ENCODE assay signal across 31 cellular contexts in the genomic region with DNA sequence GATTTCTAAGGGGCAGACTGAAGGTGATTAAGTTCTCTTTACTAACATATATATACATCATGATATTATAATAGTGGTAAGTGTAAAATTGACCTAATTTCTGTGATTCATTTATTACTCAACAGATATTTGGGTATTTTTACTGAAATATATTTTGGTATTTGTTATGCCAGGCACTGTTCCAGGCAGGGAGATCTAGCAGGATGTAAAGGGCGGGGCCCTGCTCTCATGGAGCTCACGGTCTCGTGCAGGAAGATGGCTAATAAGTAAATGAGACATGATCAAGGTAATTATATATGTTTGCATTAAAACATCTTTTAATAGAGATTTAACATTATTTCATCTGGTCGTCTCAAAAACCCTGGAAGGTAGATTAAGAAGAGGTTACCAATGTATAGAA. TPM values are rescaled to one million over a fixed set of nuclear protein-coding genes. Genes with fewer than 3 reads are reported as not detected.
DNase-seq lines count a peak whose midpoint lies in the region; ATAC-seq and TF ChIP-seq lines count a peak whose summit lies in the region.
"Had no signal": no experiment of that assay in that cellular context is flagged by ENCODE, and none has a peak within 500 bp of the region (broad histone marks: within the 10 kb centered on the region; RNA-seq: fewer than 3 reads in every experiment).

No MANE protein-coding gene starts in this region.

- H3K27ac ChIP-seq in IMR-90 (ENCODE audit: insufficient read depth, low read length) (no peak overlapping the region), coronary artery (peak overlapping the region in 1 of 2 donors; percentile 50)
- H3K27ac ChIP-seq: BLaER1, upper lobe of left lung had no signal

- H3K4me3 ChIP-seq in AG10803 (ENCODE audit: low read length) = no peak overlapping the region
- no peak overlapping the region for H3K4me3 ChIP-seq in IMR-90 (ENCODE audit: insufficient read depth, low read depth, low read length)
- H3K4me3 ChIP-seq in fibroblast of mammary gland (ENCODE audit: control insufficient read depth, low read depth, low read length) = no peak overlapping the region
- H3K4me3 ChIP-seq in coronary artery = no peak overlapping the region
- H3K4me3 ChIP-seq: BLaER1, HAP-1, K562, Peyer's patch, upper lobe of left lung had no signal

- no peak for TF ChIP-seq POLR2A in IMR-90 (IDR thresholded peaks at IDR 0.05; ENCODE audit: low read depth, low read length)

- no peak overlapping the region for H3K56ac ChIP-seq in IMR-90 (ENCODE audit: extremely low read depth, insufficient read depth, low read length)

- no peak overlapping the region for H3K23ac ChIP-seq in IMR-90 (ENCODE audit: low read depth, low read length)

- no peak overlapping the region for H2AFZ ChIP-seq in IMR-90 (replicated peaks; ENCODE audit: low read length, poor library complexity)

- CTCF ChIA-PET in IMR-90 (lab: Yijun Ruan, JAX) = no interaction called here

- H2AK9ac ChIP-seq in IMR-90 (replicated peaks; ENCODE audit: low read depth, low read length, poor library complexity) = no peak overlapping the region

- H4K91ac ChIP-seq in IMR-90 (ENCODE audit: insufficient read depth, low read depth, low read length) = no peak overlapping the region

- in situ Hi-C loops in IMR-90 (cut with MboI; ENCODE audit: low sequenced_read_pairs) = no loop called here

- no peak overlapping the region for H3K4ac ChIP-seq in IMR-90 (ENCODE audit: low read depth, low read length)

- no peak overlapping the region for H2BK15ac ChIP-seq in IMR-90 (ENCODE audit: low read depth, low read length)

- H2BK5ac ChIP-seq in IMR-90 (ENCODE audit: low read depth, low read length, poor library complexity, severe bottlenecking) = no peak overlapping the region

- no peak overlapping the region for H4K8ac ChIP-seq in IMR-90 (ENCODE audit: low read depth in 2 of 2, low read length in 2 of 2)

- WGBS in IMR-90 (ENCODE audit: extremely low coverage in 2 of 2, insufficient read length in 1 of 2), 2 experiments = no CpG with 5 or more reads among the region's 4 CpGs

- POLR2A ChIA-PET in IMR-90 (lab: Charles Lee; ENCODE audit: unreplicated experiment) = interaction anchor here (0.6 kb wide), 1 partner anchor 29 kb away, joined by 4 read pairs; no protein-coding TSS in a partner anchor

- H2AK5ac ChIP-seq in IMR-90 (ENCODE audit: low read depth, low read length) = no peak overlapping the region

- no peak for TF ChIP-seq RAD21 in IMR-90 (IDR thresholded peaks at IDR 0.05; ENCODE audit: low read length)

- no peak overlapping the region for H3K9ac ChIP-seq in IMR-90 (ENCODE audit: low read depth, low read length)
- H3K9ac ChIP-seq: BLaER1 had no signal

- H3K79me1 ChIP-seq in IMR-90 (ENCODE audit: low read depth in 1 of 2, low read length in 2 of 2) = no peaks in the 10 kb centered on the region

- no peaks in the 10 kb centered on the region; the same call in 1 of the 2 replicates for H3K9me1 ChIP-seq in IMR-90 (ENCODE audit: insufficient read depth, low read length)

- no TSS peak for BruUV-seq in IMR-90 (replicated peaks; lab: Mats Ljungman, UMichigan)

- dilution Hi-C loops in IMR-90 (cut with HindIII; ENCODE audit: low sequenced_read_pairs, unreplicated experiment) = no loop called here

- H3K36me3 ChIP-seq in IMR-90 (ENCODE audit: control insufficient read depth, insufficient read depth, low read length) = no peaks in the 10 kb centered on the region
- H3K36me3 ChIP-seq: BLaER1, HAP-1, Peyer's patch, upper lobe of left lung had no signal

- no peak overlapping the region for H3K4me2 ChIP-seq in IMR-90 (ENCODE audit: low read depth, low read length)
- H3K4me2 ChIP-seq: BLaER1 had no signal

- H3K27me3 ChIP-seq in IMR-90 (ENCODE audit: control insufficient read depth, insufficient read depth, low read length) = peaks cover 2% of the 10 kb centered on the region; the same call in 1 of the 2 replicates
- H3K27me3 ChIP-seq: BLaER1, Peyer's patch, upper lobe of left lung had no signal

- H2BK120ac ChIP-seq in IMR-90 (ENCODE audit: low read depth, low read length) = no peak overlapping the region

- DNase-seq in AG10803 (ENCODE audit: low read depth) (peak; percentile 26), IMR-90 (peak; percentile 25), fibroblast of mammary gland (ENCODE audit: low read depth) (peak; percentile 71), lung microvascular endothelial cell (ENCODE audit: low read depth in 2 of 2) (peak; percentile 42 to 66), GDM1 (lab: John Stamatoyannopoulos, UW) (no peak), coronary artery (ENCODE audit: low spot score) (no peak)
- DNase-seq: ACHN; activated CD4-positive, CD25-positive, alpha-beta regulatory T cell; activated naive CD4-positive, alpha-beta T cell treated with anti-CD3 and anti-CD28 coated beads, Interleukin-2, amount 10 ng/mL, durations not matched to agents 7 days and 5 days; activated T-cell treated with anti-CD3 and anti-CD28 coated beads, Interleukin-2, amount 50 U/mL, for 72 hours; anterior cingulate cortex; GF-D8; head of caudate nucleus; MM.1S; naive thymus-derived CD4-positive, alpha-beta T cell; NCI-H1417 treated with DMSO at 0.1 percent for 48 hours; NCI-H2081; NCI-H2227 treated with DMSO at 0.1 percent for 48 hours; NCI-H526 treated with DMSO at 0.1 percent for 48 hours; Peyer's patch; stimulated activated CD4-positive, alpha-beta T cell treated with anti-CD3 and anti-CD28 coated beads, Interleukin-4, amount 100 ng/mL, for 24 hours; T-cell; upper lobe of left lung had no signal

- no peak overlapping the region for H3K18ac ChIP-seq in IMR-90 (ENCODE audit: low read depth, low read length)

- TF ChIP-seq CTCF in AG10803 (conservative IDR thresholded peaks at IDR 0.05; ENCODE audit: low read length) (no peak), IMR-90 (conservative IDR thresholded peaks at IDR 0.05; ENCODE audit: low read depth, low read length) (no peak), fibroblast of mammary gland (conservative IDR thresholded peaks at IDR 0.05; ENCODE audit: control insufficient read depth, insufficient read depth, low read depth, low read length) (no peak), coronary artery (IDR thresholded peaks at IDR 0.05) (no peak)

- H3K14ac ChIP-seq in IMR-90 (replicated peaks; ENCODE audit: low read depth, low read length) = no peak overlapping the region

- no peaks in the 10 kb centered on the region for H4K20me1 ChIP-seq in IMR-90 (ENCODE audit: insufficient read depth, low read length)
- H4K20me1 ChIP-seq: BLaER1 had no signal

- no peak overlapping the region for H4K5ac ChIP-seq in IMR-90 (ENCODE audit: low read depth, low read length)

- no peaks in the 10 kb centered on the region for H3K4me1 ChIP-seq in IMR-90 (ENCODE audit: control insufficient read depth, insufficient read depth, low read length)
- H3K4me1 ChIP-seq: BLaER1, HAP-1, upper lobe of left lung had no signal

- no peak overlapping the region for H2BK20ac ChIP-seq in IMR-90 (ENCODE audit: low read depth, low read length)

- no peak for ATAC-seq in IMR-90 (ENCODE audit: low read depth)
- no peak for ATAC-seq in HG03139 (IDR thresholded peaks at IDR 0.05; ENCODE audit: unreplicated experiment)
- no peak for ATAC-seq in HG02759 (IDR thresholded peaks at IDR 0.05; ENCODE audit: unreplicated experiment)
- ATAC-seq: activated CD8-positive, alpha-beta memory T cell treated with anti-CD3 and anti-CD28 coated beads, Interleukin-2, amount 10 ng/mL, durations not matched to agents 7 days and 5 days; activated T-cell treated with anti-CD3 and anti-CD28 coated beads, Interleukin-2, amount 50 U/mL, for 72 hours; K562; naive thymus-derived CD4-positive, alpha-beta T cell; stimulated activated effector memory CD8-positive, alpha-beta T cell treated with anti-CD3 and anti-CD28 coated beads, Interleukin-12 subunit alpha, Interleukin-12 subunit beta, amount 100 ng/mL, for 72 hours; T-cell had no signal

- intact Hi-C loops in IMR-90 (cut with micrococcal nuclease) = no loop called here

- no peaks in the 10 kb centered on the region for H3K9me3 ChIP-seq in IMR-90 (ENCODE audit: control insufficient read depth, insufficient read depth, low read length)
- H3K9me3 ChIP-seq: BLaER1, HAP-1, Peyer's patch, upper lobe of left lung had no signal

TF ChIP-seq in IMR-90, 13 proteins besides CTCF, POLR2A, EP300 and RAD21 (continues in another document):
- TF ChIP-seq MAFK (IDR thresholded peaks at IDR 0.05; ENCODE audit: low read depth, low read length) = no peak
- TF ChIP-seq CHD1 (IDR thresholded peaks at IDR 0.05; ENCODE audit: low read depth, low read length) = no peak
- no peak for TF ChIP-seq FOS (IDR thresholded peaks at IDR 0.05; ENCODE audit: low read depth, low read length)
- TF ChIP-seq RFX5 (IDR thresholded peaks at IDR 0.05; ENCODE audit: low read depth, low read length) = no peak
- no peak for TF ChIP-seq SMC3 (IDR thresholded peaks at IDR 0.05; ENCODE audit: low read depth, low read length)
- TF ChIP-seq, protein P1, sequence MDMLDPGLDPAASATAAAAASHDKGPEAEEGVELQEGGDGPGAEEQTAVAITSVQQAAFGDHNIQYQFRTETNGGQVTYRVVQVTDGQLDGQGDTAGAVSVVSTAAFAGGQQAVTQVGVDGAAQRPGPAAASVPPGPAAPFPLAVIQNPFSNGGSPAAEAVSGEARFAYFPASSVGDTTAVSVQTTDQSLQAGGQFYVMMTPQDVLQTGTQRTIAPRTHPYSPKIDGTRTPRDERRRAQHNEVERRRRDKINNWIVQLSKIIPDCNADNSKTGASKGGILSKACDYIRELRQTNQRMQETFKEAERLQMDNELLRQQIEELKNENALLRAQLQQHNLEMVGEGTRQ (IDR thresholded peaks at IDR 0.05; ENCODE audit: low read depth, low read length) = no peak
- TF ChIP-seq RCOR1 (IDR thresholded peaks at IDR 0.05; ENCODE audit: insufficient replicate concordance, low read length) = no peak
- TF ChIP-seq, protein P2, sequence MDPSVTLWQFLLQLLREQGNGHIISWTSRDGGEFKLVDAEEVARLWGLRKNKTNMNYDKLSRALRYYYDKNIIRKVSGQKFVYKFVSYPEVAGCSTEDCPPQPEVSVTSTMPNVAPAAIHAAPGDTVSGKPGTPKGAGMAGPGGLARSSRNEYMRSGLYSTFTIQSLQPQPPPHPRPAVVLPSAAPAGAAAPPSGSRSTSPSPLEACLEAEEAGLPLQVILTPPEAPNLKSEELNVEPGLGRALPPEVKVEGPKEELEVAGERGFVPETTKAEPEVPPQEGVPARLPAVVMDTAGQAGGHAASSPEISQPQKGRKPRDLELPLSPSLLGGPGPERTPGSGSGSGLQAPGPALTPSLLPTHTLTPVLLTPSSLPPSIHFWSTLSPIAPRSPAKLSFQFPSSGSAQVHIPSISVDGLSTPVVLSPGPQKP (IDR thresholded peaks at IDR 0.05; ENCODE audit: borderline replicate concordance, low read depth, low read length) = no peak
- TF ChIP-seq BHLHE40 (IDR thresholded peaks at IDR 0.05; ENCODE audit: low read depth, low read length) = no peak
- no peak for TF ChIP-seq MXI1 (IDR thresholded peaks at IDR 0.05; ENCODE audit: borderline replicate concordance, low read depth, low read length)
- no peak for TF ChIP-seq MAZ (IDR thresholded peaks at IDR 0.05; ENCODE audit: borderline replicate concordance, low read depth, low read length)

RNA-seq across cellular contexts. Expression of a gene that starts 27.7 kb away (rescaled TPM):
- total RNA-seq in IMR-90 (2012; rRNA removed) (3.9 and 4.1 TPM in 2 replicates), lung microvascular endothelial cell (4.8 and 7.5 TPM in 2 replicates)
- 7.4 and 8.0 TPM in 2 replicates for polyA plus RNA-seq in IMR-90 (2012; rRNA removed)
- polyA plus RNA-seq in IMR-90 (2012; cell fraction: cytosol; rRNA removed) = 6.4 and 11.4 TPM in 2 replicates
- polyA plus RNA-seq in IMR-90 (2012; cell fraction: nucleus; rRNA removed; ENCODE audit: low replicate concordance) = 3.2 and 5.5 TPM in 2 replicates
- total RNA-seq: HT-29 had no signal

Comparison
In these comparisons a context has a peak if more than half of its experiments do, and no peak if none do; other contexts are left out.
1. DNase-seq: peak in AG10803 (single experiment), IMR-90 (single experiment), fibroblast of mammary gland (single experiment) and lung microvascular endothelial cell (2 of 2); none in GDM1 (single experiment) and coronary artery (single experiment).